8 cellular contexts compared by ENCODE assay signal in the genomic region with DNA sequence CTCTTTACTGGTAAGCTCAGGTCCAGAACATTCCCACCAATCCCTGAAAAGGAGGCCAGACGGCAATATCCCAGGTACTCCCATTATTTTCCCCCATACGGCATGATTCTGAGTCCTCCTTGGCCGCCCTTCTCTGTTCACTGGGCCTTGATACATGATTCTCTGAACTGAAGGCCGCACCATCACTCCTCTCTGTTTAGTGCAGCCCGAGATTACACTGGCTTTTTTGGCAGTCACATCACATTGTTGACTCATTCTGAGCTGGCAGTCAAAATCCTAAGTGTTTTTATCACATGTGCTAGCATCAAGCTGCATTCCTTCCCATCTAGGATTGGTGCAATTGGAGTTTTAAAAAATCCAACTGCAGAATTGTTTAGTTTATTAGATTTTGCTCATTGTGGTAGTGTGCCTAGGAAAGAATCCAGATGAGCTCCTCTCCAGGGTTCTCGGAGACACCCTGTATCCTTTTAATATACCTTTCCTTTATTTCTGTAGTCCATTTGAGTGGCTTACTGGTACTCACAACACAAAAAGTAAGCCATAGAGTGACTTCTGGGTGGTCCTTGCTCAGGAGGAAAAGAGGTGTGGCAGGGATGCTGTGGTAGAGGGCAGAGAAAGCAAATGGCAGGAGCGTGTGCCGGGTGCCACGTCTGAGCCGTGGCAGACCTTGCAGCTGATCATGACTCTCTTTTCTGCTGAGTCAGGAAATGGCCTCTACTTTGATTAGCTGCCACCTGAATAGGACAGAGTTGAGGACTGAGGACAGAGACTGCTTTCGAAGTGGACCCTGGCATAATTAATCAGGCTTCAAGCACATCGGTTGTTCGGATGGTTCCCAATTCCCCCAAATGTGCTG.
A peak's percentile ranks its signal among the peaks of the same experiment; 100 is the strongest.
DNase-seq lines count a peak whose midpoint lies in the region; ATAC-seq and TF ChIP-seq lines count a peak whose summit lies in the region.

No MANE protein-coding gene starts in this region.

- peaks cover 13% of the 10 kb centered on the region for H3K4me1 Mint-ChIP-seq in stimulated activated effector memory CD8-positive, alpha-beta T cell treated with anti-CD3 and anti-CD28 coated beads, Interleukin-12 subunit alpha, Interleukin-12 subunit beta, amount 100 ng/mL, for 72 hours

- H3K27ac Mint-ChIP-seq in stimulated activated effector memory CD8-positive, alpha-beta T cell treated with anti-CD3 and anti-CD28 coated beads, Interleukin-12 subunit alpha, Interleukin-12 subunit beta, amount 100 ng/mL, for 72 hours: no peak overlapping the region

- H3K4me3 Mint-ChIP-seq in stimulated activated effector memory CD8-positive, alpha-beta T cell treated with anti-CD3 and anti-CD28 coated beads, Interleukin-12 subunit alpha, Interleukin-12 subunit beta, amount 100 ng/mL, for 72 hours: no peak overlapping the region

- H3K36me3 ChIP-seq in left ventricle myocardium inferior: no peaks in the 10 kb centered on the region

- no peak overlapping the region for H3K4me3 ChIP-seq in left ventricle myocardium inferior

- no peaks in the 10 kb centered on the region for H3K9me3 Mint-ChIP-seq in stimulated activated effector memory CD8-positive, alpha-beta T cell treated with anti-CD3 and anti-CD28 coated beads, Interleukin-12 subunit alpha, Interleukin-12 subunit beta, amount 100 ng/mL, for 72 hours

- ATAC-seq in stimulated activated effector memory CD8-positive, alpha-beta T cell treated with anti-CD3 and anti-CD28 coated beads, Interleukin-12 subunit alpha, Interleukin-12 subunit beta, amount 100 ng/mL, for 72 hours: peak; percentile 51

- peak; percentile 92 for DNase-seq in H4 (ENCODE audit: low spot score)
- DNase-seq in amniotic epithelial cell (ENCODE audit: low read depth): peak; percentile 97
- no peak for DNase-seq in left ventricle myocardium inferior
- DNase-seq in stimulated activated effector memory CD8-positive, alpha-beta T cell treated with anti-CD3 and anti-CD28 coated beads, Interleukin-12 subunit alpha, Interleukin-12 subunit beta, amount 100 ng/mL, for 72 hours (ENCODE audit: low spot score in 2 of 2): no peak
- no peak for DNase-seq in NCI-H2029 (lab: John Stamatoyannopoulos, UW)
- no peak for DNase-seq in NCI-H345 (lab: John Stamatoyannopoulos, UW)
- no peak for DNase-seq in OCI-M2 (lab: John Stamatoyannopoulos, UW; ENCODE audit: unreplicated experiment)
- no peak for DNase-seq in activated gamma-delta T cell (lab: John Stamatoyannopoulos, UW)

- no peak for TF ChIP-seq CTCF in left ventricle myocardium inferior (IDR thresholded peaks at IDR 0.05; ENCODE audit: borderline replicate concordance)

- H3K36me3 Mint-ChIP-seq in stimulated activated effector memory CD8-positive, alpha-beta T cell treated with anti-CD3 and anti-CD28 coated beads, Interleukin-12 subunit alpha, Interleukin-12 subunit beta, amount 100 ng/mL, for 72 hours: no peaks in the 10 kb centered on the region

- H3K9me3 ChIP-seq in left ventricle myocardium inferior (replicated peaks): no peaks in the 10 kb centered on the region

- H3K27ac ChIP-seq in left ventricle myocardium inferior (replicated peaks): peak overlapping the region; percentile 81

- no peaks in the 10 kb centered on the region for H3K27me3 ChIP-seq in left ventricle myocardium inferior (ENCODE audit: low read depth)

- intact Hi-C loops in left ventricle myocardium inferior (cut with micrococcal nuclease): no loop called here

- peaks cover 22% of the 10 kb centered on the region for H3K4me1 ChIP-seq in left ventricle myocardium inferior

Comparison
In these comparisons a context has a peak if more than half of its experiments do, and no peak if none do; other contexts are left out.
1. DNase-seq: peak in H4 (single experiment) and amniotic epithelial cell (single experiment); none in left ventricle myocardium inferior (single experiment), stimulated activated effector memory CD8-positive, alpha-beta T cell treated with anti-CD3 and anti-CD28 coated beads, Interleukin-12 subunit alpha, Interleukin-12 subunit beta, amount 100 ng/mL, for 72 hours (0 of 2), NCI-H2029 (single experiment), NCI-H345 (single experiment), OCI-M2 (single experiment) and activated gamma-delta T cell (single experiment).